Comparison of ENCODE assay signal across 1 cellular context in genomic region chrX:96833333-96833732, GRCh38.
TF ChIP-seq lines count a peak whose summit lies in the region.

No MANE protein-coding gene starts in this region.

TF ChIP-seq in HEK293, 187 proteins besides CTCF, POLR2A, EP300 and RAD21 (continued from another document):
- peak; percentile 79 for TF ChIP-seq ATF2 (tag by site-specific recombination; IDR thresholded peaks at IDR 0.05; ENCODE audit: low read depth)
- TF ChIP-seq HOXA7 (CRISPR knock-in tag; IDR thresholded peaks at IDR 0.05; ENCODE audit: borderline replicate concordance), result no peak
- TF ChIP-seq ZSCAN16 (tag by site-specific recombination; IDR thresholded peaks at IDR 0.05), result no peak
TF ChIP-seq in HEK293: peak in this region for 1.
